In the genomic region with DNA sequence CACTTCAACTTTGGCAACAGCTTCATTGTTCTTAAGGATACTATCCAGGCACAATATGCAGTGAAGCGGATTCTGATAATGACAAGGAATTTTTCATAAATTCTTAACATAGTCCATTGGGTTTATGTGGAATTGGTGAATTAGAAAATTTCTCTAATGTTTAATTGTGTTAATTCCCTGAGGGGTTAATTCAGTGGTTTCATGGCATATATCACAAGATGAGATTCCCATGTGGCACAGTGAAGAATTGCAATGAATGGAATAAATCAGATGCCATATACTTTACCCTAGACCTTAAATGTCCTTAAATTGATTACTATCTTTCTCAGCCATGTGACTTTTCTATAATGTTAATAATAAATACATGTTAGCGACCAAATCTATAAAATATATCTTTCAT, we compare ENCODE assay signal across 20 cellular contexts.
DNase-seq lines count a peak whose midpoint lies in the region; ATAC-seq and TF ChIP-seq lines count a peak whose summit lies in the region.
"Had no signal": no experiment of that assay in that cellular context is flagged by ENCODE, and none has a peak within 500 bp of the region (broad histone marks: within the 10 kb centered on the region; RNA-seq: fewer than 3 reads in every experiment).

No MANE protein-coding gene starts in this region.

- H3K27ac ChIP-seq in aorta (ENCODE audit: low read depth in 1 of 2, low read length in 2 of 2): no peak overlapping the region
- H3K27ac ChIP-seq: A549, HL-60, RWPE1 had no signal

- 84% methylated on average over 2 of the region's 2 CpGs for WGBS in aorta, 2 donors

- intact Hi-C loops in aorta (cut with DNase I): no loop called here

- no peaks in the 10 kb centered on the region for H3K36me3 ChIP-seq in aorta (ENCODE audit: control insufficient read depth in 1 of 2, insufficient read depth in 2 of 2, low read length in 1 of 2)

- H3K9me3 Mint-ChIP-seq in HFFc6 (no peaks in the 10 kb centered on the region), chondrocyte (ENCODE audit: low read depth) (no peaks in the 10 kb centered on the region), glutamatergic neuron (ENCODE audit: unreplicated experiment) (peaks cover 3% of the 10 kb centered on the region)

- H3K4me1 ChIP-seq in aorta (ENCODE audit: control insufficient read depth in 1 of 2, insufficient read depth in 2 of 2, low read length in 2 of 2): no peaks in the 10 kb centered on the region
- H3K4me1 ChIP-seq: A549 had no signal

- H3K27me3 Mint-ChIP-seq in HFFc6 (ENCODE audit: insufficient read depth) (no peaks in the 10 kb centered on the region; the same call in 1 of the 2 replicates), chondrocyte (ENCODE audit: low read depth) (no peaks in the 10 kb centered on the region), glutamatergic neuron (ENCODE audit: unreplicated experiment) (no peaks in the 10 kb centered on the region)
- H3K27me3 Mint-ChIP-seq: CD4-positive, CD25-positive, alpha-beta regulatory T cell had no signal

- no peak for DNase-seq in HFFc6
- DNase-seq in chondrocyte (ENCODE audit: low spot score): no peak
- no peak for DNase-seq in glutamatergic neuron
- DNase-seq in T-helper 9 cell: no peak
- no peak for DNase-seq in activated CD4-positive, alpha-beta T cell treated with anti-CD3 and anti-CD28 coated beads for 4 hours
- no peak for DNase-seq in aorta
- DNase-seq: CD4-positive, CD25-positive, alpha-beta regulatory T cell; DMS 273 treated with DMSO at 0.1 percent for 48 hours; KBM-7; NCI-H1092; NCI-H1436 treated with DMSO at 0.1 percent for 48 hours; NCI-H1930; NCI-H69; SHP77 treated with DMSO at 0.1 percent for 48 hours had no signal

- H3K4me3 Mint-ChIP-seq in HFFc6 (no peak overlapping the region), chondrocyte (ENCODE audit: unreplicated experiment) (no peak overlapping the region), glutamatergic neuron (ENCODE audit: unreplicated experiment) (no peak overlapping the region)
- H3K4me3 Mint-ChIP-seq: CD4-positive, CD25-positive, alpha-beta regulatory T cell had no signal

- ATAC-seq in GM21737 (IDR thresholded peaks at IDR 0.05; ENCODE audit: unreplicated experiment) (no peak), aorta (ENCODE audit: low FRiP score) (no peak)
- ATAC-seq: A549, HepG2, SK-N-SH treated with all-trans-retinoic acid at 6 μM for 48 hours had no signal

- no peaks in the 10 kb centered on the region for H3K27me3 ChIP-seq in aorta (ENCODE audit: control insufficient read depth in 1 of 2, insufficient read depth in 2 of 2, low read length in 1 of 2)

- H3K36me3 Mint-ChIP-seq in HFFc6 (ENCODE audit: low read depth) (no peaks in the 10 kb centered on the region), chondrocyte (ENCODE audit: low read depth) (no peaks in the 10 kb centered on the region), glutamatergic neuron (ENCODE audit: unreplicated experiment) (peaks cover 4% of the 10 kb centered on the region)
- H3K36me3 Mint-ChIP-seq: CD4-positive, CD25-positive, alpha-beta regulatory T cell had no signal

- peaks cover 6% of the 10 kb centered on the region for H3K4me1 Mint-ChIP-seq in HFFc6 (ENCODE audit: low read depth)
- no peaks in the 10 kb centered on the region for H3K4me1 Mint-ChIP-seq in chondrocyte (ENCODE audit: low read depth)
- peaks cover 14% of the 10 kb centered on the region for H3K4me1 Mint-ChIP-seq in glutamatergic neuron (ENCODE audit: low read depth, unreplicated experiment)

- H3K27ac Mint-ChIP-seq in HFFc6: no peak overlapping the region
- no peak overlapping the region for H3K27ac Mint-ChIP-seq in chondrocyte (ENCODE audit: unreplicated experiment)
- H3K27ac Mint-ChIP-seq in glutamatergic neuron (ENCODE audit: unreplicated experiment): no peak overlapping the region
- H3K27ac Mint-ChIP-seq: CD4-positive, CD25-positive, alpha-beta regulatory T cell had no signal

- no peak overlapping the region for H3K4me3 ChIP-seq in aorta (ENCODE audit: low read length in 2 of 2)
- H3K4me3 ChIP-seq: A549 had no signal

- TF ChIP-seq CTCF in HFFc6 (IDR thresholded peaks at IDR 0.05) (peak; percentile 47; the same call in 1 of the 2 replicates), chondrocyte (IDR thresholded peaks at IDR 0.05) (peak; percentile 30), glutamatergic neuron (IDR thresholded peaks at IDR 0.05; ENCODE audit: partially characterized antibody, unreplicated experiment) (peak; percentile 60)

- no peaks in the 10 kb centered on the region for H3K9me3 ChIP-seq in aorta (ENCODE audit: control insufficient read depth, low read length)
- H3K9me3 ChIP-seq: A549 had no signal
